In genomic region chr14:95021588-95021987, GRCh38 we compare ENCODE assay signal across 20 cellular contexts.
DNase-seq lines count a peak whose midpoint lies in the region; FAIRE-seq and TF ChIP-seq lines count a peak whose summit lies in the region.
"Had no signal": no experiment of that assay in that cellular context is flagged by ENCODE, and none has a peak within 500 bp of the region (broad histone marks: within the 10 kb centered on the region; RNA-seq: fewer than 3 reads in every experiment).

No MANE protein-coding gene starts in this region.

- no peaks in the 10 kb centered on the region for H3K79me2 ChIP-seq in H1 (ENCODE audit: control insufficient read depth in 1 of 2, insufficient read depth in 2 of 2, low read length in 2 of 2)

- no peak overlapping the region for H3K9ac ChIP-seq in H1 (replicated peaks in 1 of 4; ENCODE audit: extremely low read depth in 1 of 4, low read depth in 3 of 4, low read length in 3 of 4)

- H3K9me3 ChIP-seq in H1 (ENCODE audit: insufficient read depth in 2 of 2, low read depth in 1 of 2, low read length in 1 of 2) = peaks cover 0 to 4% of the 10 kb centered on the region in 2 experiments; a peak in 1 of 4 replicates
- H3K9me3 ChIP-seq: A549, MG63 had no signal

- no peaks in the 10 kb centered on the region for H3K79me1 ChIP-seq in H1 (ENCODE audit: low read depth, low read length)

- TF ChIP-seq CTCF in H1 (IDR thresholded peaks at IDR 0.05; ENCODE audit: control extremely low read depth in 1 of 3, insufficient read depth in 1 of 3, low read depth in 1 of 3, low read length in 3 of 3) = peak in 2 of 3 experiments; percentile 36 to 38; a peak in 3 of 4 replicates

- no peak overlapping the region for H2BK5ac ChIP-seq in H1 (ENCODE audit: low read depth, low read length)

- no peak overlapping the region for H4K5ac ChIP-seq in H1 (ENCODE audit: insufficient read length, low read depth, low read length)

- no peaks in the 10 kb centered on the region for H3K27me3 ChIP-seq in H1 (replicated peaks in 1 of 4; ENCODE audit: control insufficient read depth in 3 of 4, extremely low read depth in 1 of 4, insufficient read depth in 3 of 4, low read length in 3 of 4)
- H3K27me3 ChIP-seq: MG63 had no signal

- H3K18ac ChIP-seq in H1 (ENCODE audit: extremely low read depth, low read length) = no peak overlapping the region

- H3K4me3 ChIP-seq in H1 (ENCODE audit: extremely low read depth in 1 of 4, insufficient read depth in 2 of 4, low read depth in 3 of 4, low read length in 4 of 4) = no peak overlapping the region
- H3K4me3 ChIP-seq: A549, MG63 had no signal

- no peak overlapping the region for H2AFZ ChIP-seq in H1 (ENCODE audit: low read length)

- no peak for TF ChIP-seq POLR2A in H1 (IDR thresholded peaks at IDR 0.05; ENCODE audit: control extremely low read depth in 1 of 2, low read depth in 2 of 2, low read length in 2 of 2)

- no peak overlapping the region for H2BK120ac ChIP-seq in H1 (replicated peaks; ENCODE audit: low read depth, low read length)

- H3K14ac ChIP-seq in H1 (ENCODE audit: insufficient read length) = no peak overlapping the region

- no peak overlapping the region for H3K4me2 ChIP-seq in H1 (ENCODE audit: insufficient read depth in 1 of 2, low read depth in 2 of 2, low read length in 2 of 2)
- H3K4me2 ChIP-seq: A549 had no signal

- H4K20me1 ChIP-seq in H1 (replicated peaks in 1 of 2; ENCODE audit: control insufficient read depth in 1 of 2, insufficient read depth in 2 of 2, low read length in 2 of 2) = no peaks in the 10 kb centered on the region

- no peak overlapping the region for H3K4ac ChIP-seq in H1 (replicated peaks; ENCODE audit: insufficient read length, low read depth, low read length)

- no peak for FAIRE-seq in H1 (lab: Jason Lieb, UNC)
- FAIRE-seq: A549, G401.6 had no signal

- no peaks in the 10 kb centered on the region for H3K4me1 ChIP-seq in H1 (replicated peaks in 1 of 4; ENCODE audit: control insufficient read depth in 3 of 4, insufficient read depth in 4 of 4, low read length in 3 of 4)
- H3K4me1 ChIP-seq: A549 had no signal

- H3K23ac ChIP-seq in H1 (ENCODE audit: insufficient read length) = no peak overlapping the region

- WGBS in H1 (ENCODE audit: extremely low coverage in 1 of 2, insufficient coverage in 1 of 2, insufficient read length in 1 of 2, insufficient replicate concordance in 2 of 2, low coverage in 1 of 2, low lambda C conversion rate in 2 of 2, missing lambda C conversion rate in 1 of 2), 2 experiments = 85% methylated on average over 2 of the region's 2 CpGs; no CpG with 5 or more reads in 1 of the 2 experiments

- no peak overlapping the region for H4K91ac ChIP-seq in H1 (replicated peaks; ENCODE audit: insufficient read length, low read length)

- H3K27ac ChIP-seq in H1 (ENCODE audit: low read depth, low read length) = no peak overlapping the region
- H3K27ac ChIP-seq: A549 had no signal

- H3K56ac ChIP-seq in H1 (replicated peaks; ENCODE audit: insufficient read length, low read depth, low read length) = no peak overlapping the region

- H3K36me3 ChIP-seq in H1 (ENCODE audit: control insufficient read depth in 2 of 4, insufficient read depth in 4 of 4, low read length in 3 of 4) = no peaks in the 10 kb centered on the region
- H3K36me3 ChIP-seq: MG63 had no signal

- peak; percentile 14 for DNase-seq in ELF-1 (ENCODE audit: low read depth, low spot score)
- peak; percentile 7 for DNase-seq in NAMALWA (ENCODE audit: low spot score)
- peak in 1 of 2 experiments; percentile 44 for DNase-seq in H1 (ENCODE audit: low read depth in 1 of 2, low spot score in 2 of 2)
- peak; percentile 3 for DNase-seq in mesenteric fat pad (ENCODE audit: low spot score)
- DNase-seq in SK-N-DZ (ENCODE audit: low spot score) = no peak
- DNase-seq in stimulated activated CD4-positive, alpha-beta T cell treated with anti-CD3 and anti-CD28 coated beads, Interleukin-15, amount 100 ng/mL, for 24 hours = no peak
- no peak for DNase-seq in T-helper 9 cell
- DNase-seq: CD4-positive, alpha-beta T cell; COR-L47; DND-41; GOT3; Kasumi-1; MG63; NCI-H1092; NCI-H1436 treated with DMSO at 0.1 percent for 48 hours; NCI-H1930; NCI-H69; SIG-M5 had no signal

- CTCF ChIA-PET in H1 (lab: Charles Lee; ENCODE audit: partially characterized antibody) = interaction anchor here (1.5 kb wide), 1 partner anchor 15 kb away, joined by 3 read pairs; no protein-coding TSS in a partner anchor

- H2BK12ac ChIP-seq in H1 (ENCODE audit: low read depth, low read length) = no peak overlapping the region

- H3K23me2 ChIP-seq in H1 (ENCODE audit: low read depth, low read length) = no peaks in the 10 kb centered on the region

- TF ChIP-seq EP300 in H1 (IDR thresholded peaks at IDR 0.05; ENCODE audit: borderline replicate concordance in 1 of 2, low read depth in 2 of 2, low read length in 2 of 2) = no peak

- H2BK15ac ChIP-seq in H1 (ENCODE audit: low read length) = no peak overlapping the region

- H2AK5ac ChIP-seq in H1 (ENCODE audit: low read depth, low read length) = no peak overlapping the region

- POLR2A ChIA-PET in H1 (lab: Charles Lee; ENCODE audit: partially characterized antibody) = no interaction called here

- no peak overlapping the region for H2BK20ac ChIP-seq in H1 (ENCODE audit: low read length)

- peak; percentile 46 to 57 for TF ChIP-seq RAD21 in H1 (IDR thresholded peaks at IDR 0.05 in 1 of 2, conservative IDR thresholded peaks at IDR 0.05 in 1 of 2; ENCODE audit: low read depth in 2 of 2, low read length in 2 of 2)

- H4K8ac ChIP-seq in H1 (ENCODE audit: extremely low read depth, insufficient read depth, low read length) = no peak overlapping the region

TF ChIP-seq in H1, 55 proteins besides CTCF, POLR2A, EP300 and RAD21:
- no peak for TF ChIP-seq ASH2L (IDR thresholded peaks at IDR 0.05; ENCODE audit: low read length)
- TF ChIP-seq E2F6 (IDR thresholded peaks at IDR 0.05) = no peak
- no peak for TF ChIP-seq CHD2 (IDR thresholded peaks at IDR 0.05; ENCODE audit: low read length)
- TF ChIP-seq POLR2AphosphoS5 (IDR thresholded peaks at IDR 0.05; ENCODE audit: low read depth, low read length) = no peak
- no peak for TF ChIP-seq POU5F1 (IDR thresholded peaks at IDR 0.05; ENCODE audit: low read depth, low read length)
- TF ChIP-seq RBBP5 (IDR thresholded peaks at IDR 0.05; ENCODE audit: borderline replicate concordance, low read depth, low read length) = no peak
- no peak for TF ChIP-seq BRCA1 (IDR thresholded peaks at IDR 0.05; ENCODE audit: low read depth, low read length)
- no peak for TF ChIP-seq CBX8 (IDR thresholded peaks at IDR 0.05; ENCODE audit: borderline replicate concordance, low read depth, low read length)
- no peak for TF ChIP-seq TAF7 (optimal IDR thresholded peaks at IDR 0.05; ENCODE audit: borderline replicate concordance, low read depth, low read length)
- TF ChIP-seq HDAC2 (IDR thresholded peaks at IDR 0.05; ENCODE audit: borderline replicate concordance in 1 of 2, low read depth in 2 of 2, low read length in 2 of 2) = no peak
- no peak for TF ChIP-seq MAFK (IDR thresholded peaks at IDR 0.05; ENCODE audit: low read depth, low read length)

Comparison
In these comparisons a context has a peak if more than half of its experiments do, and no peak if none do; other contexts are left out.
1. DNase-seq: peak in ELF-1 (single experiment), NAMALWA (single experiment) and mesenteric fat pad (single experiment); none in SK-N-DZ (single experiment), stimulated activated CD4-positive, alpha-beta T cell treated with anti-CD3 and anti-CD28 coated beads, Interleukin-15, amount 100 ng/mL, for 24 hours (single experiment) and T-helper 9 cell (single experiment).